ENCODE assay signal across 23 cellular contexts in genomic region chr9:29691145-29691544, GRCh38.
DNase-seq lines count a peak whose midpoint lies in the region; ATAC-seq, FAIRE-seq and TF ChIP-seq lines count a peak whose summit lies in the region.
"Had no signal": no experiment of that assay in that cellular context is flagged by ENCODE, and none has a peak within 500 bp of the region (broad histone marks: within the 10 kb centered on the region; RNA-seq: fewer than 3 reads in every experiment).

No MANE protein-coding gene starts in this region.

- H3K27me3 ChIP-seq in endodermal cell (ENCODE audit: control insufficient read depth, insufficient read depth, low read length, poor library complexity, severe bottlenecking) = no peaks in the 10 kb centered on the region
- no peaks in the 10 kb centered on the region for H3K27me3 ChIP-seq in pancreas
- H3K27me3 ChIP-seq: BLaER1 had no signal

- H3K27me3 Mint-ChIP-seq in endodermal cell (ENCODE audit: insufficient read depth) = no peaks in the 10 kb centered on the region
- H3K27me3 Mint-ChIP-seq: B cell; CD4-positive, CD25-positive, alpha-beta regulatory T cell had no signal

- peak overlapping the region; percentile 22 for H3K27ac Mint-ChIP-seq in endodermal cell
- H3K27ac Mint-ChIP-seq: B cell; CD4-positive, CD25-positive, alpha-beta regulatory T cell; CD8-positive, alpha-beta T cell; HFFc6 had no signal

- no peak overlapping the region for H3K9ac ChIP-seq in endodermal cell (ENCODE audit: extremely low read depth, low read length, poor library complexity, severe bottlenecking)
- H3K9ac ChIP-seq: BLaER1 had no signal

- FAIRE-seq in pancreas (lab: Jason Lieb, UNC) = no peak
- FAIRE-seq: D721Med, GM12878, GM18507 had no signal

- peaks cover 3% of the 10 kb centered on the region for H3K4me1 Mint-ChIP-seq in endodermal cell
- H3K4me1 Mint-ChIP-seq: B cell; CD4-positive, CD25-positive, alpha-beta regulatory T cell had no signal

- no peak overlapping the region for H3K27ac ChIP-seq in endodermal cell (ENCODE audit: low read depth, low read length)
- H3K27ac ChIP-seq in pancreas = no peak overlapping the region
- H3K27ac ChIP-seq: BLaER1, C4-2B had no signal

- no peaks in the 10 kb centered on the region for H3K36me3 Mint-ChIP-seq in endodermal cell (ENCODE audit: low read depth)
- H3K36me3 Mint-ChIP-seq: CD4-positive, CD25-positive, alpha-beta regulatory T cell; CD8-positive, alpha-beta T cell had no signal

- no peak for TF ChIP-seq CTCF in endodermal cell (conservative IDR thresholded peaks at IDR 0.05)
- no peak for TF ChIP-seq CTCF in pancreas (IDR thresholded peaks at IDR 0.05)

- H3K4me3 ChIP-seq in endodermal cell (ENCODE audit: low read length) = no peak overlapping the region
- H3K4me3 ChIP-seq in pancreas = no peak overlapping the region
- H3K4me3 ChIP-seq: BLaER1, GM12878, HAP-1 had no signal

- H3K4me1 ChIP-seq in endodermal cell (ENCODE audit: control insufficient read depth, insufficient read depth, low read length) (no peaks in the 10 kb centered on the region), pancreas (peaks cover 0 to 5% (median 0%) of the 10 kb centered on the region in 3 donors)
- H3K4me1 ChIP-seq: BLaER1, Caco-2, HAP-1 had no signal

- peaks cover 1% of the 10 kb centered on the region for H3K9me3 Mint-ChIP-seq in endodermal cell

- ATAC-seq in pancreas (peak; percentile 66 to 92 (median 72)), HG02970 (IDR thresholded peaks at IDR 0.05; ENCODE audit: low FRiP score, unreplicated experiment) (no peak), GM18498 (IDR thresholded peaks at IDR 0.05; ENCODE audit: unreplicated experiment) (no peak), HG02588 (IDR thresholded peaks at IDR 0.05; ENCODE audit: unreplicated experiment) (no peak)
- ATAC-seq: CD8-positive, alpha-beta T cell had no signal

- H3K36me3 ChIP-seq in endodermal cell (ENCODE audit: control insufficient read depth, insufficient read depth, low read length) (no peaks in the 10 kb centered on the region), pancreas (no peaks in the 10 kb centered on the region)
- H3K36me3 ChIP-seq: BLaER1, HAP-1 had no signal

- peak; percentile 20 for DNase-seq in NCI-H69 (lab: John Stamatoyannopoulos, UW)
- DNase-seq in endodermal cell = no peak
- DNase-seq in pancreas = peak in 3 of 6 donors; percentile 13 to 43 (median 42)
- DNase-seq in NCI-H1694 (lab: John Stamatoyannopoulos, UW) = no peak
- DNase-seq: Caco-2; CD4-positive, CD25-positive, alpha-beta regulatory T cell; CD8-positive, alpha-beta T cell; DMS 273 treated with DMSO at 0.1 percent for 48 hours; DMS79; EL; GDM1; GOT3; HFFc6 had no signal

- WGBS in endodermal cell (ENCODE audit: insufficient coverage in 1 of 2, insufficient read length in 1 of 2), 2 experiments = 86 to 95% methylated on average over 1 of the region's 2 CpGs
- WGBS in pancreas, 2 donors = 32 to 35% methylated on average over 2 of the region's 2 CpGs

- H3K4me3 Mint-ChIP-seq in endodermal cell = no peak overlapping the region
- H3K4me3 Mint-ChIP-seq: B cell; CD4-positive, CD25-positive, alpha-beta regulatory T cell; CD8-positive, alpha-beta T cell; HFFc6 had no signal

- H3K9me3 ChIP-seq in endodermal cell (ENCODE audit: control insufficient read depth, low read length) (peaks cover 16% of the 10 kb centered on the region), pancreas (no peaks in the 10 kb centered on the region)
- H3K9me3 ChIP-seq: BLaER1, Caco-2, HAP-1 had no signal

- intact Hi-C loops in pancreas (cut with DNase I) = no loop called here

Comparison
In these comparisons a context has a peak if more than half of its experiments do, and no peak if none do; other contexts are left out.
1. ATAC-seq: peak in pancreas (4 of 4); none in HG02970 (single experiment), GM18498 (single experiment) and HG02588 (single experiment).